ENCODE assay signal across 8 cellular contexts in genomic region chr13:77697208-77698103, GRCh38. TPM values are rescaled to one million over a fixed set of nuclear protein-coding genes. Genes with fewer than 3 reads are reported as not detected.
DNase-seq lines count a peak whose midpoint lies in the region; ATAC-seq and TF ChIP-seq lines count a peak whose summit lies in the region.

Gene SLAIN1 (plus strand): TSS chr13:77697687. CDS start chr13:77697914, 227 bp downstream.

- H3K9me2 ChIP-seq in Karpas-422 (replicated peaks; ENCODE audit: insufficient read depth, low read length): no peaks in the 10 kb centered on the region

- peaks cover 8% of the 10 kb centered on the region for H3K36me3 Mint-ChIP-seq in activated T-helper 2 cell treated with anti-CD3 and anti-CD28 coated beads, Interferon-gamma antibody, Interleukin-2, Interleukin-4, amounts not matched to agents 10 μg/mL and 5 μg/mL and 100 μg/mL, durations not matched to agents 14 hours and 24 hours and 36 hours (ENCODE audit: low read depth)

- TF ChIP-seq POLR2A in Raji (IDR thresholded peaks at IDR 0.05; ENCODE audit: insufficient read depth, low read depth, low read length) (peak; percentile 78), suprapubic skin (IDR thresholded peaks at IDR 0.05) (peak in 1 of 2 donors; percentile 21)

- under 1% methylated on average over 7 of the region's 86 CpGs for WGBS in suprapubic skin

- no peak within 1 kb of the TSS for H3K27ac ChIP-seq in Karpas-422 (ENCODE audit: low read length)
- peak within 1 kb of the TSS; percentile 55 for H3K27ac ChIP-seq in neutrophil
- peak within 1 kb of the TSS; percentile 55 for H3K27ac ChIP-seq in suprapubic skin

- intact Hi-C loops in activated T-helper 2 cell treated with anti-CD3 and anti-CD28 coated beads, Interferon-gamma antibody, Interleukin-2, Interleukin-4, amounts not matched to agents 10 μg/mL and 5 μg/mL and 100 μg/mL, durations not matched to agents 14 hours and 24 hours and 36 hours (cut with micrococcal nuclease): loop anchor here (2.0 to 10.0 kb wide), 5 partner anchors 17 to 813 kb away; partner anchors contain the start of genes FBXL3 and KCTD12

- no peak for TF ChIP-seq CTCF in neutrophil (IDR thresholded peaks at IDR 0.05)
- TF ChIP-seq CTCF in suprapubic skin (IDR thresholded peaks at IDR 0.05): no peak

- DNase-seq in DMS153 treated with DMSO at 0.1 percent for 48 hours (lab: John Stamatoyannopoulos, UW; ENCODE audit: unreplicated experiment) (peak; percentile 62), Karpas-422 (peak; percentile 85), germinal center (ENCODE audit: low spot score) (peak; percentile 92), suprapubic skin (ENCODE audit: low spot score in 2 of 2) (peak; percentile 81 to 83)
- DNase-seq in activated T-helper 2 cell treated with anti-CD3 and anti-CD28 coated beads, Interferon-gamma antibody, Interleukin-2, Interleukin-4, amounts not matched to agents 10 μg/mL and 5 μg/mL and 100 μg/mL, durations not matched to agents 14 hours and 24 hours and 36 hours (ENCODE audit: low spot score): peak; percentile 75

- H3K9me3 ChIP-seq in Karpas-422 (ENCODE audit: low read length) (no peaks in the 10 kb centered on the region), neutrophil (no peaks in the 10 kb centered on the region), suprapubic skin (no peaks in the 10 kb centered on the region)

- H3K27me3 ChIP-seq in Karpas-422 (ENCODE audit: low read length) (no peaks in the 10 kb centered on the region), neutrophil (peaks cover 45% of the 10 kb centered on the region), suprapubic skin (no peaks in the 10 kb centered on the region)

- peak within 1 kb of the TSS; percentile 93 for H2AFZ ChIP-seq in Karpas-422 (ENCODE audit: low read length)

- peaks cover 4% of the 10 kb centered on the region for H3K9me3 Mint-ChIP-seq in activated T-helper 2 cell treated with anti-CD3 and anti-CD28 coated beads, Interferon-gamma antibody, Interleukin-2, Interleukin-4, amounts not matched to agents 10 μg/mL and 5 μg/mL and 100 μg/mL, durations not matched to agents 14 hours and 24 hours and 36 hours

- H3K79me2 ChIP-seq in Karpas-422 (ENCODE audit: low read length): no peaks in the 10 kb centered on the region

- peak within 1 kb of the TSS; percentile 54 for H3K27ac Mint-ChIP-seq in activated T-helper 2 cell treated with anti-CD3 and anti-CD28 coated beads, Interferon-gamma antibody, Interleukin-2, Interleukin-4, amounts not matched to agents 10 μg/mL and 5 μg/mL and 100 μg/mL, durations not matched to agents 14 hours and 24 hours and 36 hours

- no peak for TF ChIP-seq EP300 in suprapubic skin (IDR thresholded peaks at IDR 0.05)

- H3K4me3 Mint-ChIP-seq in activated T-helper 2 cell treated with anti-CD3 and anti-CD28 coated beads, Interferon-gamma antibody, Interleukin-2, Interleukin-4, amounts not matched to agents 10 μg/mL and 5 μg/mL and 100 μg/mL, durations not matched to agents 14 hours and 24 hours and 36 hours (ENCODE audit: low read depth): peak within 1 kb of the TSS; percentile 98

- H3K4me1 Mint-ChIP-seq in activated T-helper 2 cell treated with anti-CD3 and anti-CD28 coated beads, Interferon-gamma antibody, Interleukin-2, Interleukin-4, amounts not matched to agents 10 μg/mL and 5 μg/mL and 100 μg/mL, durations not matched to agents 14 hours and 24 hours and 36 hours (ENCODE audit: low read depth): peaks cover 34% of the 10 kb centered on the region

- no peaks in the 10 kb centered on the region for H4K20me1 ChIP-seq in Karpas-422 (ENCODE audit: insufficient read depth, low read depth, low read length)

- H3K36me3 ChIP-seq in Karpas-422 (ENCODE audit: insufficient read depth, low read length): no peaks in the 10 kb centered on the region
- no peaks in the 10 kb centered on the region for H3K36me3 ChIP-seq in neutrophil
- no peaks in the 10 kb centered on the region for H3K36me3 ChIP-seq in suprapubic skin

- H3K4me1 ChIP-seq in Karpas-422 (ENCODE audit: low read length): peaks cover 18% of the 10 kb centered on the region
- peaks cover 12 to 18% of the 10 kb centered on the region in 2 experiments for H3K4me1 ChIP-seq in neutrophil (ENCODE audit: control insufficient read depth in 1 of 2, insufficient read depth in 1 of 2, low read depth in 1 of 2, low read length in 1 of 2)
- H3K4me1 ChIP-seq in suprapubic skin: peaks cover 20% of the 10 kb centered on the region

- H3K27me3 Mint-ChIP-seq in activated T-helper 2 cell treated with anti-CD3 and anti-CD28 coated beads, Interferon-gamma antibody, Interleukin-2, Interleukin-4, amounts not matched to agents 10 μg/mL and 5 μg/mL and 100 μg/mL, durations not matched to agents 14 hours and 24 hours and 36 hours (ENCODE audit: low read depth): peaks cover 26% of the 10 kb centered on the region

- peak within 1 kb of the TSS; percentile 92 for H3K4me2 ChIP-seq in Karpas-422 (ENCODE audit: low read depth, low read length, poor library complexity, severe bottlenecking)

- peak within 1 kb of the TSS; percentile 64 for H3K9ac ChIP-seq in Karpas-422 (ENCODE audit: low read length)

- peak within 1 kb of the TSS; percentile 77 for H3K4me3 ChIP-seq in Karpas-422 (ENCODE audit: low read length)
- H3K4me3 ChIP-seq in neutrophil (ENCODE audit: low read depth in 1 of 2, low read length in 1 of 2): peak within 1 kb of the TSS; percentile 73 to 75
- H3K4me3 ChIP-seq in suprapubic skin: peak within 1 kb of the TSS; percentile 88

- peak; percentile 63 for ATAC-seq in GM21619 (IDR thresholded peaks at IDR 0.05; ENCODE audit: unreplicated experiment)

RNA-seq across cellular contexts. Expression of gene SLAIN1, which starts in this region (rescaled TPM):
- total RNA-seq in Karpas-422 (2014; rRNA removed; shearing (Covaris generic); ENCODE audit: low replicate concordance): 4.4 and 7.1 TPM in 2 replicates
- total RNA-seq in activated T-helper 2 cell treated with anti-CD3 and anti-CD28 coated beads, Interferon-gamma antibody, Interleukin-2, Interleukin-4, amounts not matched to agents 10 μg/mL and 5 μg/mL and 100 μg/mL, durations not matched to agents 14 hours and 24 hours and 36 hours: 33.3 and 35.9 TPM in 2 replicates
- 10 to 100 TPM in 1 of 4 donors, 1 to 10 TPM in 3; 4.8 to 10.4 (median 6.0) TPM for total RNA-seq in suprapubic skin
